In genomic region chr3:53881691-53882593, GRCh38 we compare ENCODE assay signal across 8 cellular contexts. TPM values are rescaled to one million over a fixed set of nuclear protein-coding genes. Genes with fewer than 3 reads are reported as not detected.
A peak's percentile ranks its signal among the peaks of the same experiment; 100 is the strongest.
DNase-seq lines count a peak whose midpoint lies in the region; ATAC-seq and TF ChIP-seq lines count a peak whose summit lies in the region.

TSS of gene ACTR8 (minus strand) at chr3:53882152. CDS start at chr3:53882101, 51 bp downstream.

- peaks cover 10% of the 10 kb centered on the region for H3K4me1 ChIP-seq in mucosa of descending colon (ENCODE audit: low read depth)

- intact Hi-C loops in mucosa of descending colon (cut with DNase I, micrococcal nuclease): no loop called here

- ATAC-seq in GM19468 (IDR thresholded peaks at IDR 0.05; ENCODE audit: extremely low read depth, unreplicated experiment) (peak; percentile 45), mucosa of descending colon (peak; percentile 98)

- peak within 1 kb of the TSS; percentile 76 for H3K4me3 ChIP-seq in mucosa of descending colon

- DNase-seq in COLO829 (ENCODE audit: low spot score) (peak; percentile 86), HT-29 (ENCODE audit: low spot score) (peak; percentile 69), OCI-M1 (lab: John Stamatoyannopoulos, UW) (peak; percentile 84), activated T-cell treated with anti-CD3 and anti-CD28 coated beads for 24 hours (ENCODE audit: low read depth) (peak; percentile 79), epithelial cell of prostate (ENCODE audit: low read depth, low spot score) (no peak), mucosa of descending colon (peak; percentile 84 to 92 (median 90))
- DNase-seq in stimulated activated CD8-positive, alpha-beta memory T cell treated with anti-CD3 and anti-CD28 coated beads, Interleukin-4, amount 100 ng/mL, for 1 hour (ENCODE audit: low read depth in 2 of 2, low spot score in 1 of 2): peak; percentile 69 to 74

- H3K36me3 ChIP-seq in mucosa of descending colon (ENCODE audit: low read depth): peaks cover 7% of the 10 kb centered on the region

- no peak for TF ChIP-seq CTCF in mucosa of descending colon (IDR thresholded peaks at IDR 0.05)

- no peaks in the 10 kb centered on the region for H3K9me3 ChIP-seq in mucosa of descending colon

- H3K27ac ChIP-seq in epithelial cell of prostate: peak within 1 kb of the TSS; percentile 45

RNA-seq across cellular contexts. Expression of gene ACTR8, which starts in this region (rescaled TPM):
- total RNA-seq in HT-29 (2014; rRNA removed; shearing (Covaris generic)): 10.9 and 13.4 TPM in 2 replicates
- total RNA-seq in mucosa of descending colon: 10 to 100 TPM; 29.1 to 36.0 (median 34.1) TPM
